In genomic region chr10:34047389-34047788, GRCh38 we compare ENCODE assay signal across 26 cellular contexts.
"Had no signal": no experiment of that assay in that cellular context is flagged by ENCODE, and none has a peak within 500 bp of the region (broad histone marks: within the 10 kb centered on the region; RNA-seq: fewer than 3 reads in every experiment).

No MANE protein-coding gene starts in this region.

- H3K4me3 Mint-ChIP-seq: activated CD4-positive, alpha-beta memory T cell treated with anti-CD3 and anti-CD28 coated beads for 36 hours; activated CD4-positive, alpha-beta T cell treated with anti-CD3 and anti-CD28 coated beads, Interleukin-2, amount 10 ng/mL, durations not matched to agents 24 days and 14 days; nephron; stimulated activated naive B cell treated with anti-CD40 and anti-IgM and Interleukin-4, amounts not matched to agents 10 μg/mL and 1 μg/mL and 100 μg/mL, for 72 hours; T-helper 1 cell treated with Interleukin-12 subunit alpha and Interleukin-12 subunit beta and Interleukin-4 antibody, amounts not matched to agents 30 μg/mL and 1 μg/mL, for 36 hours had no signal

- H3K9me3 ChIP-seq: pancreas, prostate gland, SK-N-SH, stomach, suprapubic skin, tibial nerve had no signal

- H3K27ac ChIP-seq: epithelial cell of prostate, foreskin keratinocyte, pancreas, prostate gland, stomach, suprapubic skin, tibial nerve had no signal

- H3K27ac Mint-ChIP-seq: activated CD4-positive, alpha-beta memory T cell treated with anti-CD3 and anti-CD28 coated beads for 36 hours; activated CD4-positive, alpha-beta T cell treated with anti-CD3 and anti-CD28 coated beads, Interleukin-2, amount 10 ng/mL, durations not matched to agents 24 days and 14 days; stimulated activated naive B cell treated with anti-CD40 and anti-IgM and Interleukin-4, amounts not matched to agents 10 μg/mL and 1 μg/mL and 100 μg/mL, for 72 hours; T-helper 1 cell treated with Interleukin-12 subunit alpha and Interleukin-12 subunit beta and Interleukin-4 antibody, amounts not matched to agents 30 μg/mL and 1 μg/mL, for 36 hours had no signal

- H3K4me3 ChIP-seq: pancreas, prostate gland, stomach, suprapubic skin, tibial nerve had no signal

- DNase-seq: activated CD4-positive, alpha-beta memory T cell treated with anti-CD3 and anti-CD28 coated beads for 36 hours; activated CD4-positive, alpha-beta T cell treated with anti-CD3 and anti-CD28 coated beads, Interleukin-2, amount 10 ng/mL, durations not matched to agents 24 days and 14 days; activated CD4-positive, CD25-positive, alpha-beta regulatory T cell treated with anti-CD3 and anti-CD28 coated beads, Interleukin-2, amount 50 U/mL, for 72 hours; activated CD8-positive, alpha-beta memory T cell treated with anti-CD3 and anti-CD28 coated beads, Interleukin-2, amount 50 U/mL, for 4 hours; activated gamma-delta T cell treated with Interleukin-2 at 50 U/mL for 16 hours; activated naive CD4-positive, alpha-beta T cell treated with anti-CD3 and anti-CD28 coated beads, Interleukin-2, amount 50 U/mL, for 16 hours; activated T-cell treated with anti-CD3 and anti-CD28 coated beads, Interleukin-2, amount 50 U/mL, for 1 hour; dermis blood vessel endothelial cell; effector CD4-positive, alpha-beta T cell; foreskin keratinocyte; mammary epithelial cell; nucleus accumbens; pancreas; SK-N-SH; stimulated activated CD4-positive, alpha-beta T cell treated with anti-CD3 and anti-CD28 coated beads, Interleukin-15, amount 100 ng/mL, for 24 hours; stimulated activated CD4-positive, alpha-beta T cell treated with anti-CD3 and anti-CD28 coated beads, Interleukin-2, amount 100 ng/mL, for 24 hours; stimulated activated naive B cell treated with anti-CD40 and anti-IgM and Interleukin-4, amounts not matched to agents 10 μg/mL and 1 μg/mL and 100 μg/mL, for 72 hours; stomach; SW 1271; T-helper 9 cell had no signal

- H3K4me1 ChIP-seq: foreskin keratinocyte, pancreas, prostate gland, stomach, suprapubic skin, tibial nerve had no signal

- H3K36me3 Mint-ChIP-seq: activated CD4-positive, alpha-beta memory T cell treated with anti-CD3 and anti-CD28 coated beads for 36 hours; stimulated activated naive B cell treated with anti-CD40 and anti-IgM and Interleukin-4, amounts not matched to agents 10 μg/mL and 1 μg/mL and 100 μg/mL, for 72 hours had no signal

- H3K36me3 ChIP-seq: pancreas, prostate gland, stomach, suprapubic skin, tibial nerve had no signal

- H3K27me3 ChIP-seq: pancreas, stomach, suprapubic skin, tibial nerve had no signal

- ATAC-seq: foreskin keratinocyte; pancreas; stimulated activated naive B cell treated with anti-CD40 and anti-IgM and Interleukin-4, amounts not matched to agents 10 μg/mL and 1 μg/mL and 100 μg/mL, for 72 hours had no signal

- H3K4me1 Mint-ChIP-seq: stimulated activated naive B cell treated with anti-CD40 and anti-IgM and Interleukin-4, amounts not matched to agents 10 μg/mL and 1 μg/mL and 100 μg/mL, for 72 hours had no signal

- H3K9ac ChIP-seq: SK-N-SH had no signal

- H3K4me2 ChIP-seq: SK-N-SH had no signal

- H3K27me3 Mint-ChIP-seq: activated CD4-positive, alpha-beta T cell treated with anti-CD3 and anti-CD28 coated beads, Interleukin-2, amount 10 ng/mL, durations not matched to agents 24 days and 14 days; stimulated activated naive B cell treated with anti-CD40 and anti-IgM and Interleukin-4, amounts not matched to agents 10 μg/mL and 1 μg/mL and 100 μg/mL, for 72 hours had no signal
